1 cellular context compared by ENCODE assay signal in genomic region chr19:55305491-55305890, GRCh38.
TF ChIP-seq lines count a peak whose summit lies in the region.

No MANE protein-coding gene starts in this region.

TF ChIP-seq in GM12878, 131 proteins besides CTCF, POLR2A, EP300 and RAD21 (continues in another document):
- TF ChIP-seq SP1 (IDR thresholded peaks at IDR 0.05; ENCODE audit: low read depth, low read length) (no peak), NRF1 (conservative IDR thresholded peaks at IDR 0.05; ENCODE audit: low read depth, low read length) (no peak), SIX5 (IDR thresholded peaks at IDR 0.05; ENCODE audit: low read depth, low read length, severe bottlenecking) (peak; percentile 98), MYB (IDR thresholded peaks at IDR 0.05; ENCODE audit: borderline replicate concordance, low read depth, low read length) (no peak), USF2 (IDR thresholded peaks at IDR 0.05; ENCODE audit: borderline replicate concordance, low read depth, low read length) (no peak), E4F1 (IDR thresholded peaks at IDR 0.05; ENCODE audit: borderline replicate concordance, partially characterized antibody) (no peak), MLLT1 (IDR thresholded peaks at IDR 0.05) (peak; percentile 41; the same call in 1 of the 2 replicates), ZNF592 (IDR thresholded peaks at IDR 0.05) (no peak), CREB1 (IDR thresholded peaks at IDR 0.05; ENCODE audit: low read depth) (peak; percentile 58; the same call in 1 of the 2 replicates), BCL3 (IDR thresholded peaks at IDR 0.05; ENCODE audit: borderline replicate concordance, insufficient read depth, low read depth, low read length, poor library complexity, severe bottlenecking) (no peak), BMI1 (IDR thresholded peaks at IDR 0.05; ENCODE audit: borderline replicate concordance) (no peak), BCLAF1 (IDR thresholded peaks at IDR 0.05) (no peak), TCF3 (IDR thresholded peaks at IDR 0.05; ENCODE audit: borderline replicate concordance, insufficient read depth, low read depth, low read length) (no peak), GABPA (IDR thresholded peaks at IDR 0.05; ENCODE audit: low read depth) (peak; percentile 80), ETV6 (conservative IDR thresholded peaks at IDR 0.05 in 1 of 2, IDR thresholded peaks at IDR 0.05 in 1 of 2; ENCODE audit: borderline replicate concordance in 1 of 2, low read depth in 1 of 2) (no peak), SMAD1 (IDR thresholded peaks at IDR 0.05; ENCODE audit: low read depth, partially characterized antibody) (no peak), HCFC1 (IDR thresholded peaks at IDR 0.05; ENCODE audit: low read length) (peak; percentile 95), PML (IDR thresholded peaks at IDR 0.05; ENCODE audit: low read length) (no peak), ZNF207 (IDR thresholded peaks at IDR 0.05; ENCODE audit: borderline replicate concordance) (no peak), NFXL1 (IDR thresholded peaks at IDR 0.05; ENCODE audit: borderline replicate concordance) (no peak), SMARCA5 (IDR thresholded peaks at IDR 0.05) (no peak), FOXM1 (IDR thresholded peaks at IDR 0.05; ENCODE audit: low read depth, low read length) (no peak), CREM (IDR thresholded peaks at IDR 0.05; ENCODE audit: low read depth) (peak; percentile 80; the same call in 1 of the 2 replicates), IRF3 (IDR thresholded peaks at IDR 0.05) (no peak), ESRRA (IDR thresholded peaks at IDR 0.05; ENCODE audit: low read length) (no peak), NR2C1 (IDR thresholded peaks at IDR 0.05) (peak; percentile 55), PKNOX1 (IDR thresholded peaks at IDR 0.05) (no peak), SKIL (IDR thresholded peaks at IDR 0.05; ENCODE audit: low read depth, poor library complexity, severe bottlenecking) (no peak), ZSCAN29 (IDR thresholded peaks at IDR 0.05) (no peak), JUNB (IDR thresholded peaks at IDR 0.05) (no peak), RBBP5 (conservative IDR thresholded peaks at IDR 0.05) (no peak), MXI1 (IDR thresholded peaks at IDR 0.05; ENCODE audit: low read depth, low read length) (no peak), CHD2 (IDR thresholded peaks at IDR 0.05; ENCODE audit: borderline replicate concordance, low read depth, low read length) (no peak), RCOR1 (conservative IDR thresholded peaks at IDR 0.05; ENCODE audit: low read depth, low read length) (no peak), CEBPB (IDR thresholded peaks at IDR 0.05; ENCODE audit: borderline replicate concordance in 1 of 2, low read depth in 2 of 2, low read length in 2 of 2) (no peak), ZBTB40 (IDR thresholded peaks at IDR 0.05; ENCODE audit: borderline replicate concordance) (peak; percentile 50; the same call in 1 of the 2 replicates), LARP7 (IDR thresholded peaks at IDR 0.05) (no peak)
